Comparison of ENCODE assay signal across 19 cellular contexts in genomic region chrX:1397001-1397400, GRCh38. TPM values are rescaled to one million over a fixed set of nuclear protein-coding genes. Genes with fewer than 3 reads are reported as not detected.
DNase-seq lines count a peak whose midpoint lies in the region; ATAC-seq, FAIRE-seq and TF ChIP-seq lines count a peak whose summit lies in the region.
"Had no signal": no experiment of that assay in that cellular context is flagged by ENCODE, and none has a peak within 500 bp of the region (broad histone marks: within the 10 kb centered on the region; RNA-seq: fewer than 3 reads in every experiment).

No MANE protein-coding gene starts in this region.

- H3K4me3 ChIP-seq in right atrium auricular region (no peak overlapping the region), adrenal gland (no peak overlapping the region), kidney (ENCODE audit: low read length in 2 of 2) (no peak overlapping the region)

- peak; percentile 36 for DNase-seq in Right ventricle myocardium superior
- no peak for DNase-seq in right atrium auricular region (ENCODE audit: low spot score)
- peak in 4 of 7 donors; percentile 1 to 53 (median 16) for DNase-seq in adrenal gland
- DNase-seq in kidney: peak; percentile 55
- DNase-seq in stimulated activated naive B cell treated with anti-CD40 and anti-IgM and Interleukin-4, amounts not matched to agents 10 μg/mL and 1 μg/mL and 100 μg/mL, for 72 hours: no peak
- no peak for DNase-seq in RKO (ENCODE audit: low spot score)
- DNase-seq: Calu3; CD4-positive, alpha-beta memory T cell; DMS53; KG1; NCI-H1436 treated with DMSO at 0.1 percent for 48 hours; NCI-H2081; NCI-H82; PC-3 had no signal

- no peaks in the 10 kb centered on the region for H3K27me3 Mint-ChIP-seq in stimulated activated naive B cell treated with anti-CD40 and anti-IgM and Interleukin-4, amounts not matched to agents 10 μg/mL and 1 μg/mL and 100 μg/mL, for 72 hours
- H3K27me3 Mint-ChIP-seq: B cell; CD4-positive, alpha-beta memory T cell had no signal

- ATAC-seq in Right ventricle myocardium superior (ENCODE audit: poor library complexity): no peak
- ATAC-seq in stimulated activated naive B cell treated with anti-CD40 and anti-IgM and Interleukin-4, amounts not matched to agents 10 μg/mL and 1 μg/mL and 100 μg/mL, for 72 hours (replicated peaks): no peak
- ATAC-seq in GM21447 (IDR thresholded peaks at IDR 0.05; ENCODE audit: unreplicated experiment): no peak
- ATAC-seq: HepG2, PC-3 had no signal

- no peak overlapping the region for H3K27ac ChIP-seq in right atrium auricular region
- no peak overlapping the region for H3K27ac ChIP-seq in adrenal gland
- no peak overlapping the region for H3K27ac ChIP-seq in kidney (ENCODE audit: low read depth in 2 of 2, low read length in 2 of 2)

- intact Hi-C loops in Right ventricle myocardium superior (cut with DNase I) (loop anchor here (10.0 kb wide), 1 partner anchor 48 kb away; no protein-coding TSS in a partner anchor), adrenal gland (cut with DNase I) (loop anchor here (10.0 kb wide), 2 partner anchors 48 to 72 kb away; no protein-coding TSS in a partner anchor), kidney (cut with DNase I) (loop anchor here (10.0 kb wide), 1 partner anchor 48 kb away; no protein-coding TSS in a partner anchor)

- H3K4me3 Mint-ChIP-seq in stimulated activated naive B cell treated with anti-CD40 and anti-IgM and Interleukin-4, amounts not matched to agents 10 μg/mL and 1 μg/mL and 100 μg/mL, for 72 hours: no peak overlapping the region
- H3K4me3 Mint-ChIP-seq: B cell had no signal

- 83 to 92% (median 88%) methylated on average over 11 to 15 of the region's 15 CpGs for WGBS in adrenal gland, 4 donors

- H3K9me3 Mint-ChIP-seq in stimulated activated naive B cell treated with anti-CD40 and anti-IgM and Interleukin-4, amounts not matched to agents 10 μg/mL and 1 μg/mL and 100 μg/mL, for 72 hours: no peaks in the 10 kb centered on the region
- H3K9me3 Mint-ChIP-seq: CD4-positive, alpha-beta memory T cell had no signal

- no peak for TF ChIP-seq POLR2A in adrenal gland (IDR thresholded peaks at IDR 0.05)

- TF ChIP-seq CTCF in right atrium auricular region (IDR thresholded peaks at IDR 0.05) (no peak), adrenal gland (IDR thresholded peaks at IDR 0.05) (no peak), kidney (IDR thresholded peaks at IDR 0.05; ENCODE audit: borderline replicate concordance, extremely low read depth, insufficient read depth) (no peak)

- H3K4me1 Mint-ChIP-seq in stimulated activated naive B cell treated with anti-CD40 and anti-IgM and Interleukin-4, amounts not matched to agents 10 μg/mL and 1 μg/mL and 100 μg/mL, for 72 hours: peaks cover 28 to 36% of the 10 kb centered on the region in 2 donors

- no peak for FAIRE-seq in kidney (lab: Jason Lieb, UNC)
- FAIRE-seq: GM19239, H54, HepG2 had no signal

- peaks cover 32 to 49% of the 10 kb centered on the region in 2 donors for H3K36me3 Mint-ChIP-seq in stimulated activated naive B cell treated with anti-CD40 and anti-IgM and Interleukin-4, amounts not matched to agents 10 μg/mL and 1 μg/mL and 100 μg/mL, for 72 hours

- H3K9ac ChIP-seq in kidney (ENCODE audit: low read length in 2 of 2): no peak overlapping the region

- H3K36me3 ChIP-seq in right atrium auricular region (no peaks in the 10 kb centered on the region), adrenal gland (replicated peaks in 1 of 2) (no peaks in the 10 kb centered on the region), kidney (ENCODE audit: control insufficient read depth in 1 of 2, insufficient read depth in 2 of 2, low read length in 2 of 2) (peaks cover 2 to 3% of the 10 kb centered on the region in 2 donors)

- H3K9me3 ChIP-seq in right atrium auricular region (no peaks in the 10 kb centered on the region), adrenal gland (replicated peaks in 1 of 3) (no peaks in the 10 kb centered on the region), kidney (ENCODE audit: control insufficient read depth in 1 of 2, low read length in 2 of 2) (no peaks in the 10 kb centered on the region)

- H3K27me3 ChIP-seq in right atrium auricular region: no peaks in the 10 kb centered on the region
- H3K27me3 ChIP-seq in adrenal gland: no peaks in the 10 kb centered on the region

- peak overlapping the region; percentile 81 for H3K27ac Mint-ChIP-seq in stimulated activated naive B cell treated with anti-CD40 and anti-IgM and Interleukin-4, amounts not matched to agents 10 μg/mL and 1 μg/mL and 100 μg/mL, for 72 hours
- H3K27ac Mint-ChIP-seq: B cell had no signal

- H3K4me1 ChIP-seq in right atrium auricular region (peaks cover 0 to 6% of the 10 kb centered on the region in 2 donors), adrenal gland (replicated peaks in 1 of 2) (no peaks in the 10 kb centered on the region), kidney (ENCODE audit: control insufficient read depth in 1 of 2, insufficient read depth in 1 of 2, low read depth in 1 of 2, low read length in 2 of 2) (no peaks in the 10 kb centered on the region)

RNA-seq across cellular contexts. Expression of gene SLC25A6, which starts 5.1 kb away (rescaled TPM):
- total RNA-seq in Right ventricle myocardium superior (141 TPM), right atrium auricular region (100 to 1,000 TPM; 109 to 157 TPM), adrenal gland (100 to 1,000 TPM; 217 to 509 (median 412) TPM), kidney (357 TPM)
- polyA plus RNA-seq in adrenal gland (100 to 1,000 TPM; 191 to 462 (median 276) TPM), kidney (ENCODE audit: insufficient read depth, low read depth, low replicate concordance) (654 TPM)

RNA-seq across cellular contexts. Expression of gene ASMTL, which starts 55.7 kb away (rescaled TPM):
- 31.8 TPM for total RNA-seq in Right ventricle myocardium superior
- 10 to 100 TPM; 20.1 to 31.9 TPM for total RNA-seq in right atrium auricular region
- total RNA-seq in adrenal gland: 10 to 100 TPM; 24.5 to 35.5 (median 31.1) TPM
- 10 to 100 TPM; 15.9 to 31.3 (median 29.1) TPM for polyA plus RNA-seq in adrenal gland
- total RNA-seq in kidney: 33.3 TPM
- 29.9 TPM for polyA plus RNA-seq in kidney (ENCODE audit: insufficient read depth, low read depth, low replicate concordance)

Comparison
In these comparisons a context has a peak if more than half of its experiments do, and no peak if none do; other contexts are left out.
1. DNase-seq: peak in Right ventricle myocardium superior (single experiment), adrenal gland (4 of 7) and kidney (single experiment); none in right atrium auricular region (single experiment), stimulated activated naive B cell treated with anti-CD40 and anti-IgM and Interleukin-4, amounts not matched to agents 10 μg/mL and 1 μg/mL and 100 μg/mL, for 72 hours (single experiment) and RKO (single experiment).